ENCODE assay signal across 1 cellular context in the genomic region with DNA sequence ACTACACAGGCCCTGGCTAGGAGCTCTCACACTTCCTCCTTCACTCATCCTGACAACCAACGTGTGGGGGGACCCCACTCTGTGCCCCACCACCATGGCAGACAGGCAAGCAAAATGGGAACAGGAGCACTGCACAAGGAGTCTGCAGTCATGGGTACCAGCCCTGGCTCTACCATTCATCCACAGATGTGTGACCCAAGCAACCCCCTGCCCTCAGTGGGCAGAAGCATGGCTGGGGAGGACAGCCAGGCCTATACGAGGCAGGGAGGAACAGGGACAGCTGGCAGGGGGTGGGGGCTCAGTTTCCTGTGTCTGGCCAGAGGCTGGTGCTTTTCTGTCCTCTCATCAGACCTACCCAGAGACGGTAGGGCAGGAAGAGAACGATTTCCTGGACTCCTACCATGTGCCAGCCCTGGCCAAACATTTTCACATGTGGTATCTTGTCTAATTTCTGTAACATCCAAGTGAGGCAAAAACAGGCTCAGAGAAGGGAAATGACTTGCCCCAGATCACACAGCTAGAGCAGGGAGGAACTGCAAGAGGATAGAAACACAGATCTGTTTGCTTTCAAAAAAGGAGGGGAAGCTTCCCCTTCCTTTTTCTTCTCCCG.
TF ChIP-seq lines count a peak whose summit lies in the region.

No MANE protein-coding gene starts in this region.

TF ChIP-seq in GM23338, 12 proteins besides CTCF, POLR2A, EP300 and RAD21 (continued from another document):
- TF ChIP-seq, protein P1, sequence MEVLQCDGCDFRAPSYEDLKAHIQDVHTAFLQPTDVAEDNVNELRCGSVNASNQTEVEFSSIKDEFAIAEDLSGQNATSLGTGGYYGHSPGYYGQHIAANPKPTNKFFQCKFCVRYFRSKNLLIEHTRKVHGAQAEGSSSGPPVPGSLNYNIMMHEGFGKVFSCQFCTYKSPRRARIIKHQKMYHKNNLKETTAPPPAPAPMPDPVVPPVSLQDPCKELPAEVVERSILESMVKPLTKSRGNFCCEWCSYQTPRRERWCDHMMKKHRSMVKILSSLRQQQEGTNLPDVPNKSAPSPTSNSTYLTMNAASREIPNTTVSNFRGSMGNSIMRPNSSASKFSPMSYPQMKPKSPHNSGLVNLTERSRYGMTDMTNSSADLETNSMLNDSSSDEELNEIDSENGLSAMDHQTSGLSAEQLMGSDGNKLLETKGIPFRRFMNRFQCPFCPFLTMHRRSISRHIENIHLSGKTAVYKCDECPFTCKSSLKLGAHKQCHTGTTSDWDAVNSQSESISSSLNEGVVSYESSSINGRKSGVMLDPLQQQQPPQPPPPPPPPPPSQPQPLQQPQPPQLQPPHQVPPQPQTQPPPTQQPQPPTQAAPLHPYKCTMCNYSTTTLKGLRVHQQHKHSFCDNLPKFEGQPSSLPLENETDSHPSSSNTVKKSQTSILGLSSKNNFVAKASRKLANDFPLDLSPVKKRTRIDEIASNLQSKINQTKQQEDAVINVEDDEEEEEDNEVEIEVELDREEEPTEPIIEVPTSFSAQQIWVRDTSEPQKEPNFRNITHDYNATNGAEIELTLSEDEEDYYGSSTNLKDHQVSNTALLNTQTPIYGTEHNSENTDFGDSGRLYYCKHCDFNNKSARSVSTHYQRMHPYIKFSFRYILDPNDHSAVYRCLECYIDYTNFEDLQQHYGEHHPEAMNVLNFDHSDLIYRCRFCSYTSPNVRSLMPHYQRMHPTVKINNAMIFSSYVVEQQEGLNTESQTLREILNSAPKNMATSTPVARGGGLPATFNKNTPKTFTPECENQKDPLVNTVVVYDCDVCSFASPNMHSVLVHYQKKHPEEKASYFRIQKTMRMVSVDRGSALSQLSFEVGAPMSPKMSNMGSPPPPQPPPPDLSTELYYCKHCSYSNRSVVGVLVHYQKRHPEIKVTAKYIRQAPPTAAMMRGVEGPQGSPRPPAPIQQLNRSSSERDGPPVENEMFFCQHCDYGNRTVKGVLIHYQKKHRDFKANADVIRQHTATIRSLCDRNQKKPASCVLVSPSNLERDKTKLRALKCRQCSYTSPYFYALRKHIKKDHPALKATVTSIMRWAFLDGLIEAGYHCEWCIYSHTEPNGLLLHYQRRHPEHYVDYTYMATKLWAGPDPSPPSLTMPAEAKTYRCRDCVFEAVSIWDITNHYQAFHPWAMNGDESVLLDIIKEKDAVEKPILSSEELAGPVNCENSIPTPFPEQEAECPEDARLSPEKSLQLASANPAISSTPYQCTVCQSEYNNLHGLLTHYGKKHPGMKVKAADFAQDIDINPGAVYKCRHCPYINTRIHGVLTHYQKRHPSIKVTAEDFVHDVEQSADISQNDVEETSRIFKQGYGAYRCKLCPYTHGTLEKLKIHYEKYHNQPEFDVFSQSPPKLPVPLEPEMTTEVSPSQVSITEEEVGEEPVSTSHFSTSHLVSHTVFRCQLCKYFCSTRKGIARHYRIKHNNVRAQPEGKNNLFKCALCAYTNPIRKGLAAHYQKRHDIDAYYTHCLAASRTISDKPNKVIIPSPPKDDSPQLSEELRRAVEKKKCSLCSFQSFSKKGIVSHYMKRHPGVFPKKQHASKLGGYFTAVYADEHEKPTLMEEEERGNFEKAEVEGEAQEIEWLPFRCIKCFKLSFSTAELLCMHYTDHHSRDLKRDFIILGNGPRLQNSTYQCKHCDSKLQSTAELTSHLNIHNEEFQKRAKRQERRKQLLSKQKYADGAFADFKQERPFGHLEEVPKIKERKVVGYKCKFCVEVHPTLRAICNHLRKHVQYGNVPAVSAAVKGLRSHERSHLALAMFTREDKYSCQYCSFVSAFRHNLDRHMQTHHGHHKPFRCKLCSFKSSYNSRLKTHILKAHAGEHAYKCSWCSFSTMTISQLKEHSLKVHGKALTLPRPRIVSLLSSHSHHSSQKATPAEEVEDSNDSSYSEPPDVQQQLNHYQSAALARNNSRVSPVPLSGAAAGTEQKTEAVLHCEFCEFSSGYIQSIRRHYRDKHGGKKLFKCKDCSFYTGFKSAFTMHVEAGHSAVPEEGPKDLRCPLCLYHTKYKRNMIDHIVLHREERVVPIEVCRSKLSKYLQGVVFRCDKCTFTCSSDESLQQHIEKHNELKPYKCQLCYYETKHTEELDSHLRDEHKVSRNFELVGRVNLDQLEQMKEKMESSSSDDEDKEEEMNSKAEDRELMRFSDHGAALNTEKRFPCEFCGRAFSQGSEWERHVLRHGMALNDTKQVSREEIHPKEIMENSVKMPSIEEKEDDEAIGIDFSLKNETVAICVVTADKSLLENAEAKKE (CRISPR knock-in tag; IDR thresholded peaks at IDR 0.05) = no peak
